Comparison of ENCODE assay signal across 11 cellular contexts in genomic region chr5:150143725-150144058, GRCh38. TPM values are rescaled to one million over a fixed set of nuclear protein-coding genes. Genes with fewer than 3 reads are reported as not detected.
DNase-seq lines count a peak whose midpoint lies in the region; ATAC-seq and TF ChIP-seq lines count a peak whose summit lies in the region.
"Had no signal": no experiment of that assay in that cellular context is flagged by ENCODE, and none has a peak within 500 bp of the region (broad histone marks: within the 10 kb centered on the region; RNA-seq: fewer than 3 reads in every experiment).

No MANE protein-coding gene starts in this region.

- no TSS peak for BruUV-seq in PC-3 (replicated peaks; lab: Mats Ljungman, UMichigan)

- H3K27me3 ChIP-seq in PC-3 (ENCODE audit: low read length) (no peaks in the 10 kb centered on the region), duodenal mucosa (ENCODE audit: control insufficient read depth in 1 of 2, insufficient read depth in 2 of 2, low read length in 2 of 2) (no peaks in the 10 kb centered on the region), suprapubic skin (no peaks in the 10 kb centered on the region)

- no peak for ATAC-seq in PC-3
- ATAC-seq: activated CD4-positive, CD25-positive, alpha-beta regulatory T cell treated with anti-CD3 and anti-CD28 coated beads, Interleukin-2, amount 50 U/mL, for 24 hours had no signal

- TF ChIP-seq EP300 in suprapubic skin (IDR thresholded peaks at IDR 0.05): no peak

- CTCF ChIA-PET in PC-3 (lab: Charles Lee): no interaction called here

- H3K36me3 ChIP-seq in PC-3 (ENCODE audit: low read depth, low read length): no peaks in the 10 kb centered on the region
- H3K36me3 ChIP-seq in duodenal mucosa (ENCODE audit: control insufficient read depth in 1 of 2, insufficient read depth in 2 of 2, low read length in 2 of 2): no peaks in the 10 kb centered on the region
- H3K36me3 ChIP-seq in mesodermal cell (ENCODE audit: control insufficient read depth, insufficient read depth, low read length): peaks cover 15% of the 10 kb centered on the region
- H3K36me3 ChIP-seq in suprapubic skin: no peaks in the 10 kb centered on the region

- H3K27ac ChIP-seq in PC-3 (ENCODE audit: low read length) (peak overlapping the region; percentile 75), duodenal mucosa (ENCODE audit: low read depth, low read length) (peak overlapping the region; percentile 58), mesodermal cell (ENCODE audit: low read depth, low read length, severe bottlenecking) (peak overlapping the region; percentile 99), suprapubic skin (peak overlapping the region; percentile 81)

- no peak for DNase-seq in PC-3
- no peak for DNase-seq in suprapubic skin (ENCODE audit: low spot score in 2 of 2)
- DNase-seq in erythroblast (lab: John Stamatoyannopoulos, UW): no peak
- no peak for DNase-seq in NCI-H1417 treated with DMSO at 0.1 percent for 48 hours (lab: John Stamatoyannopoulos, UW)
- no peak for DNase-seq in islet precursor cell
- no peak for DNase-seq in DMS79 treated with DMSO at 0.1 percent for 48 hours (lab: John Stamatoyannopoulos, UW)
- DNase-seq: NCI-H1436 treated with DMSO at 0.1 percent for 48 hours had no signal

- 72 to 74% methylated on average over 9 of the region's 13 CpGs for WGBS in mesodermal cell (ENCODE audit: insufficient coverage in 2 of 2), 2 experiments
- 52% methylated on average over 13 of the region's 13 CpGs for WGBS in suprapubic skin

- H3K9ac ChIP-seq in PC-3 (ENCODE audit: low read length) (no peak overlapping the region), duodenal mucosa (ENCODE audit: low read depth in 1 of 2, low read length in 2 of 2) (no peak overlapping the region)

- H3F3A ChIP-seq in PC-3 (ENCODE audit: low read length, unreplicated experiment): no peaks in the 10 kb centered on the region

- H3K79me2 ChIP-seq in PC-3 (ENCODE audit: low read length): no peaks in the 10 kb centered on the region

- POLR2A ChIA-PET in PC-3 (lab: Charles Lee; ENCODE audit: unreplicated experiment): no interaction called here

- intact Hi-C loops in PC-3 (cut with micrococcal nuclease): no loop called here

- no peaks in the 10 kb centered on the region for H4K20me1 ChIP-seq in PC-3 (ENCODE audit: low read length)

- H3K9me3 ChIP-seq in PC-3 (ENCODE audit: low read length) (no peaks in the 10 kb centered on the region), duodenal mucosa (ENCODE audit: control insufficient read depth in 1 of 2, low read length in 2 of 2) (no peaks in the 10 kb centered on the region), mesodermal cell (ENCODE audit: control insufficient read depth, low read length) (no peaks in the 10 kb centered on the region), suprapubic skin (no peaks in the 10 kb centered on the region)

- peak overlapping the region; percentile 71 for H3K4me2 ChIP-seq in PC-3 (ENCODE audit: low read length)

- TF ChIP-seq CTCF in PC-3 (conservative IDR thresholded peaks at IDR 0.05; ENCODE audit: low read depth, low read length) (no peak), suprapubic skin (IDR thresholded peaks at IDR 0.05) (no peak)

- H3K9me2 ChIP-seq in PC-3 (replicated peaks; ENCODE audit: low read length): no peaks in the 10 kb centered on the region

- H3K4me3 ChIP-seq in PC-3 (ENCODE audit: low read length) (no peak overlapping the region), duodenal mucosa (ENCODE audit: low read depth in 1 of 2, low read length in 2 of 2) (no peak overlapping the region), mesodermal cell (ENCODE audit: extremely low read depth, insufficient read depth, low read length, poor library complexity, severe bottlenecking) (no peak overlapping the region), suprapubic skin (peak overlapping the region; percentile 19)

- TF ChIP-seq POLR2A in suprapubic skin (IDR thresholded peaks at IDR 0.05) (no peak), erythroblast (IDR thresholded peaks at IDR 0.05; ENCODE audit: low read length) (no peak)

- peaks cover 9% of the 10 kb centered on the region for H3K4me1 ChIP-seq in PC-3 (ENCODE audit: insufficient read depth, low read length)
- peaks cover 10 to 32% of the 10 kb centered on the region in 2 donors for H3K4me1 ChIP-seq in duodenal mucosa (ENCODE audit: control insufficient read depth in 1 of 2, insufficient read depth in 2 of 2, low read length in 2 of 2)
- peaks cover 79% of the 10 kb centered on the region for H3K4me1 ChIP-seq in mesodermal cell (ENCODE audit: control insufficient read depth, insufficient read depth, low read length, poor library complexity, severe bottlenecking)
- peaks cover 57% of the 10 kb centered on the region for H3K4me1 ChIP-seq in suprapubic skin

- H2AFZ ChIP-seq in PC-3 (ENCODE audit: low read length): no peak overlapping the region

RNA-seq across cellular contexts. Expression of gene PDGFRB, which starts 12.0 kb away (rescaled TPM):
- total RNA-seq in PC-3 (2014; rRNA removed) (0.12 and 0.66 TPM in 2 replicates), suprapubic skin (10 to 100 TPM; 23.8 to 51.4 (median 43.9) TPM)
- 95.2 TPM for polyA plus RNA-seq in mesodermal cell (2013, experiment 1 of 2)
- 84.5 TPM for polyA plus RNA-seq in mesodermal cell (2013, experiment 2 of 2)
- polyA plus RNA-seq: neural cell had no signal

RNA-seq across cellular contexts. Expression of gene CDX1, which starts 22.9 kb away (rescaled TPM):
- total RNA-seq in PC-3 (2014; rRNA removed) (not detected in 2 replicates), suprapubic skin (under 1 TPM in 2 of 4 donors, not detected in 2; 0.26 to 0.76 TPM)
- 0.26 TPM for polyA plus RNA-seq in mesodermal cell (2013, experiment 1 of 2)
- polyA plus RNA-seq in mesodermal cell (2013, experiment 2 of 2): 0.46 TPM
- polyA plus RNA-seq: neural cell had no signal

RNA-seq across cellular contexts. Expression of gene SLC6A7, which starts 46.2 kb away (rescaled TPM):
- total RNA-seq in PC-3 (2014; rRNA removed) (0.29 and 0.35 TPM in 2 replicates), suprapubic skin (not detected)
- not detected for polyA plus RNA-seq in mesodermal cell (2013, experiment 1 of 2)
- not detected for polyA plus RNA-seq in mesodermal cell (2013, experiment 2 of 2)

RNA-seq across cellular contexts. Expression of gene CSF1R, which starts 57.3 kb away (rescaled TPM):
- total RNA-seq in PC-3 (2014; rRNA removed) (not detected in 2 replicates), suprapubic skin (10 to 100 TPM in 3 of 4 donors, 1 to 10 TPM in 1; 9.9 to 39.7 (median 19.7) TPM)
- 0.15 TPM for polyA plus RNA-seq in mesodermal cell (2013, experiment 1 of 2)
- 0.25 TPM for polyA plus RNA-seq in mesodermal cell (2013, experiment 2 of 2)
- polyA plus RNA-seq: neural cell had no signal

Comparison
In these comparisons a context has a peak if more than half of its experiments do, and no peak if none do; other contexts are left out.
1. RNA of gene PDGFRB, which starts 12.0 kb away (total RNA-seq): 23.8 to 51.4 TPM in suprapubic skin; 0.12 to 0.66 TPM in PC-3; every median in the first group is over 10 times any median in the second.
2. Peak in every context shown above with its lines, with median percentiles within 50 percentile points of each other: H3K27ac ChIP-seq.